ENCODE assay signal across 1 cellular context in genomic region chrX:50114113-50114512, GRCh38.
TF ChIP-seq lines count a peak whose summit lies in the region.

No MANE protein-coding gene starts in this region.

TF ChIP-seq in WTC11, 78 proteins besides CTCF, POLR2A, EP300 and RAD21 (continued from another document):
- TF ChIP-seq PRDM15 (CRISPR knock-in tag; IDR thresholded peaks at IDR 0.05) (no peak), ZNF232 (CRISPR knock-in tag; IDR thresholded peaks at IDR 0.05) (no peak), NR2C2 (CRISPR knock-in tag; IDR thresholded peaks at IDR 0.05) (no peak), CBFB (CRISPR knock-in tag; IDR thresholded peaks at IDR 0.05; ENCODE audit: low read depth) (no peak), RELA (CRISPR knock-in tag; IDR thresholded peaks at IDR 0.05; ENCODE audit: borderline replicate concordance) (no peak)
